1 cellular context compared by ENCODE assay signal in the genomic region with DNA sequence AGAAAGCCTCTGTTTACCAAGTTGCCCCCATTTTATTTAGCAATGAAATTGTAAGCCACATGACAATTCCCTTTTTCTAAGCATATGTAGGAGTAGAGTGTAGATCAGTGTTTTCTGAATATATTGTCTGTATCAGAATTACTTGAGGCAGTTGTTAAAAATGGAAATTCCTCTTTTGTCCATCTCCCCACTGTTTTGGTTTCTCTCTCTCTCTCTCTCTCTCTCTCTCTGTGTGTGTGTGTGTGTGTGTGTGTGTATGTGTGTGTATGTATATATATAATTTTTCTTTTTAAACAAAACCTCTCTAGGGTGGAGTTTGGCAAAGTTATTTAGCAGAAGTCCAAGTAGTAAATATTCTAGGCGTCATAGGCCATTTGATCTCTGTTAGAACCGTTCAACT.
TF ChIP-seq lines count a peak whose summit lies in the region.

No MANE protein-coding gene starts in this region.

TF ChIP-seq in GM23338, 12 proteins besides CTCF, POLR2A, EP300 and RAD21 (continued from another document):
- no peak for TF ChIP-seq ZNF462 (CRISPR knock-in tag; IDR thresholded peaks at IDR 0.05)
- TF ChIP-seq EZH2phosphoT487 (IDR thresholded peaks at IDR 0.05; ENCODE audit: unreplicated experiment), result no peak
- no peak for TF ChIP-seq ZNF331 (CRISPR knock-in tag; IDR thresholded peaks at IDR 0.05; ENCODE audit: low read depth)
- TF ChIP-seq ZNF114 (CRISPR knock-in tag; IDR thresholded peaks at IDR 0.05), result no peak
- no peak for TF ChIP-seq JUNB (IDR thresholded peaks at IDR 0.05; ENCODE audit: unreplicated experiment)
- TF ChIP-seq ETS1 (IDR thresholded peaks at IDR 0.05), result no peak
- TF ChIP-seq REST (IDR thresholded peaks at IDR 0.05; ENCODE audit: unreplicated experiment), result no peak
- no peak for TF ChIP-seq CREB1 (CRISPR knock-in tag; IDR thresholded peaks at IDR 0.05; ENCODE audit: low read depth)
